12 cellular contexts compared by ENCODE assay signal in the genomic region with DNA sequence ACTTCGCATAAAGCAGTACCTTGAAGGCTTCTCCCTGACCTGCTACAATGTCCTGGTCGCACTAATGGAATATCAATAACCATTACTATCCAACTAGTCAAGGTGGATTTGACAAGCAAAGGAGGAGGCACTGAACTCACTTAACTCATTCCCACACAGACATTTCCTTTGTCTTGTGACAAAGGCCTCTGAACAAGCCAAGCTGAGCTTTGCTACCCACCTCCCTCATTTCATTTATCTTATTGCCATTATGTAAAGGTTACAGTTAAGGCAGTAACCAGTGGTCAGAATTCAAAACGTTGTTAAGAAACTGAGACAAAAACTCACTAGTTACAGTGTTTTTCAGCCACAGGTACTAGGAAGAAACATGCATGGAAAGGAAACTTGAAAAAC. TPM values are rescaled to one million over a fixed set of nuclear protein-coding genes. Genes with fewer than 3 reads are reported as not detected.
DNase-seq lines count a peak whose midpoint lies in the region; ATAC-seq and TF ChIP-seq lines count a peak whose summit lies in the region.
"Had no signal": no experiment of that assay in that cellular context is flagged by ENCODE, and none has a peak within 500 bp of the region (broad histone marks: within the 10 kb centered on the region; RNA-seq: fewer than 3 reads in every experiment).

No MANE protein-coding gene starts in this region.

- H2AFZ ChIP-seq in neural progenitor cell (replicated peaks) (no peak overlapping the region), smooth muscle cell (ENCODE audit: low read depth) (no peak overlapping the region)
- H2AFZ ChIP-seq: GM23338 had no signal

- H3K27ac Mint-ChIP-seq in neural progenitor cell = no peak overlapping the region

- H3K36me3 Mint-ChIP-seq in neural progenitor cell = peaks cover 6% of the 10 kb centered on the region

- H3K27me3 ChIP-seq in neural progenitor cell (no peaks in the 10 kb centered on the region), smooth muscle cell (ENCODE audit: low read depth) (no peaks in the 10 kb centered on the region)
- H3K27me3 ChIP-seq: pancreas had no signal

- H3K4me3 ChIP-seq in neural progenitor cell = no peak overlapping the region
- H3K4me3 ChIP-seq in smooth muscle cell = no peak overlapping the region
- H3K4me3 ChIP-seq: GM23338, pancreas had no signal

- H3K9me3 ChIP-seq in neural progenitor cell (ENCODE audit: low read depth) (no peaks in the 10 kb centered on the region), smooth muscle cell (replicated peaks; ENCODE audit: low read depth) (no peaks in the 10 kb centered on the region)
- H3K9me3 ChIP-seq: pancreas had no signal

- H3K36me3 ChIP-seq in neural progenitor cell (no peaks in the 10 kb centered on the region), smooth muscle cell (ENCODE audit: low read depth) (no peaks in the 10 kb centered on the region)
- H3K36me3 ChIP-seq: pancreas had no signal

- peaks cover 2% of the 10 kb centered on the region for H3K9me3 Mint-ChIP-seq in neural progenitor cell
- H3K9me3 Mint-ChIP-seq: GM23338 had no signal

- no peak for ATAC-seq in HG02884 (IDR thresholded peaks at IDR 0.05; ENCODE audit: unreplicated experiment)
- ATAC-seq: GM23338 had no signal

- H3K27ac ChIP-seq in caudate nucleus (ENCODE audit: low read depth, low read length) (peak overlapping the region; percentile 29), neural progenitor cell (no peak overlapping the region), smooth muscle cell (ENCODE audit: low read depth) (no peak overlapping the region)
- H3K27ac ChIP-seq: pancreas had no signal

- DNase-seq in AML-193 (lab: John Stamatoyannopoulos, UW) (peak; percentile 36 to 48), GF-D8 (lab: John Stamatoyannopoulos, UW) (peak; percentile 62), caudate nucleus (lab: John Stamatoyannopoulos, UW) (no peak), neural progenitor cell (ENCODE audit: low spot score) (peak; percentile 30), iPS-NIHi11 (ENCODE audit: low spot score) (no peak), DMS 273 (lab: John Stamatoyannopoulos, UW; ENCODE audit: unreplicated experiment) (no peak), smooth muscle cell (lab: John Stamatoyannopoulos, UW; ENCODE audit: unreplicated experiment) (no peak)
- DNase-seq: kidney glomerular epithelial cell, NCI-H1930, pancreas had no signal

- H3K27me3 Mint-ChIP-seq in neural progenitor cell (ENCODE audit: insufficient read depth, low read depth) = peaks cover 5% of the 10 kb centered on the region

- H3K4me2 ChIP-seq in neural progenitor cell = peak overlapping the region; percentile 23
- no peak overlapping the region for H3K4me2 ChIP-seq in smooth muscle cell
- H3K4me2 ChIP-seq: GM23338 had no signal

- H3K4me1 ChIP-seq in neural progenitor cell = peaks cover 15% of the 10 kb centered on the region
- peaks cover 11% of the 10 kb centered on the region for H3K4me1 ChIP-seq in smooth muscle cell (ENCODE audit: low read depth)
- H3K4me1 ChIP-seq: pancreas had no signal

- H3K4me3 Mint-ChIP-seq in neural progenitor cell = no peak overlapping the region
- H3K4me3 Mint-ChIP-seq: GM23338 had no signal

- H3F3A ChIP-seq in neural progenitor cell (ENCODE audit: low read depth) (no peaks in the 10 kb centered on the region), smooth muscle cell (ENCODE audit: low read depth) (no peaks in the 10 kb centered on the region)

- H3K79me2 ChIP-seq in neural progenitor cell (ENCODE audit: low read depth) = peaks cover 7% of the 10 kb centered on the region
- peaks cover 13% of the 10 kb centered on the region for H3K79me2 ChIP-seq in smooth muscle cell (ENCODE audit: low read depth)

- H4K20me1 ChIP-seq in neural progenitor cell (ENCODE audit: low read depth) (no peaks in the 10 kb centered on the region), smooth muscle cell (ENCODE audit: low read depth) (no peaks in the 10 kb centered on the region)

- H3K4me1 Mint-ChIP-seq in neural progenitor cell = peaks cover 18% of the 10 kb centered on the region

- TF ChIP-seq CTCF in neural progenitor cell (IDR thresholded peaks at IDR 0.05) (no peak), smooth muscle cell (IDR thresholded peaks at IDR 0.05; ENCODE audit: borderline replicate concordance, insufficient read depth, poor library complexity, severe bottlenecking) (no peak)

- H3K9ac ChIP-seq in neural progenitor cell (no peak overlapping the region), smooth muscle cell (ENCODE audit: low read depth) (no peak overlapping the region)

- 80% methylated on average over 3 of the region's 3 CpGs for WGBS in smooth muscle cell (ENCODE audit: low lambda C conversion rate)

RNA-seq across cellular contexts. Expression of gene ELMO1, which starts 7.3 kb away (rescaled TPM):
- total RNA-seq in neural progenitor cell (ENCODE audit: low replicate concordance) (22.0 and 27.0 TPM in 2 replicates), smooth muscle cell (24.0 and 36.0 TPM in 2 replicates)
- 8.2 and 15.7 TPM in 2 replicates for polyA plus RNA-seq in smooth muscle cell

Comparison
In these comparisons a context has a peak if more than half of its experiments do, and no peak if none do; other contexts are left out.
1. DNase-seq: peak in AML-193 (2 of 2), GF-D8 (single experiment) and neural progenitor cell (single experiment); none in caudate nucleus (0 of 61), iPS-NIHi11 (single experiment), DMS 273 (single experiment) and smooth muscle cell (single experiment).